ENCODE assay signal across 24 cellular contexts in the genomic region with DNA sequence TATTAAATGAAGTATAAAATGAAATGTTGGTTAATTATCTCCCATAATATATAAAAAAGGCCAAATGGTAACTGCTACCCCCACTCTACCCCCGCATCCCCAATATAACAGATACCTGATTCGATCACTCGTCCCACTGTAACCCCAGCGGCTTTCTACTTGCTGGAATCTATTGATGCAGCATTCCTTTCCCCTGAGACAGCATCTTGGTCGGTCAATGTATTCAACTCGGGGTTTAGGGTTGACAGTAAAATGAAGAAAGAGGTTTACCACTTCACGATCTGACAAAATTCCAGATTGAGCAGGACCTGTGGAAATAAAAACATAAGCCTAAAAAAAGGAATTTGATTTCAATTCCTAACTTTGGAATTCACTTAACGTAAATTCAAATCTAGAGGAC. TPM values are rescaled to one million over a fixed set of nuclear protein-coding genes. Genes with fewer than 3 reads are reported as not detected.
A peak's percentile ranks its signal among the peaks of the same experiment; 100 is the strongest.
DNase-seq lines count a peak whose midpoint lies in the region; TF ChIP-seq lines count a peak whose summit lies in the region.
"Had no signal": no experiment of that assay in that cellular context is flagged by ENCODE, and none has a peak within 500 bp of the region (broad histone marks: within the 10 kb centered on the region; RNA-seq: fewer than 3 reads in every experiment).

No MANE protein-coding gene starts in this region.

- in situ Hi-C loops in brain microvascular endothelial cell (cut with HindIII; ENCODE audit: low pct_ligation_motif_present, low sequenced_read_pairs), result no loop called here

- no peak overlapping the region for H3K4me2 ChIP-seq in mesenchymal stem cell (ENCODE audit: low read length, poor library complexity, severe bottlenecking)

- H4K91ac ChIP-seq in mesenchymal stem cell (ENCODE audit: low read length), result no peak overlapping the region

- no peak overlapping the region for H3K4me3 Mint-ChIP-seq in Calu3 (ENCODE audit: low read depth, unreplicated experiment)
- H3K4me3 Mint-ChIP-seq: memory B cell; natural killer cell treated with Interleukin-12 subunit alpha and Interleukin-12 subunit beta and Interleukin-15 and Interleukin-18, amount 100 ng/mL, for 72 hours; T-cell had no signal

- peaks cover 2% of the 10 kb centered on the region for H3K9me3 Mint-ChIP-seq in Calu3 (ENCODE audit: low read depth, unreplicated experiment)
- H3K9me3 Mint-ChIP-seq: memory B cell; natural killer cell treated with Interleukin-12 subunit alpha and Interleukin-12 subunit beta and Interleukin-15 and Interleukin-18, amount 100 ng/mL, for 72 hours; T-cell had no signal

- H3K4me3 ChIP-seq in brain microvascular endothelial cell (ENCODE audit: low read depth, low read length) (no peak overlapping the region), mesenchymal stem cell (ENCODE audit: insufficient read depth in 1 of 2, low read depth in 1 of 2, low read length in 2 of 2) (no peak overlapping the region)
- H3K4me3 ChIP-seq: K562 had no signal

- no peak overlapping the region for H3K4ac ChIP-seq in mesenchymal stem cell (ENCODE audit: low read depth in 1 of 2, low read length in 2 of 2)

- H4K8ac ChIP-seq in mesenchymal stem cell (ENCODE audit: low read length), result no peak overlapping the region

- no peak overlapping the region for H3K27ac Mint-ChIP-seq in Calu3 (ENCODE audit: unreplicated experiment)
- H3K27ac Mint-ChIP-seq: memory B cell; natural killer cell treated with Interleukin-12 subunit alpha and Interleukin-12 subunit beta and Interleukin-15 and Interleukin-18, amount 100 ng/mL, for 72 hours; T-cell had no signal

- H3K36me3 ChIP-seq in brain microvascular endothelial cell (replicated peaks), result peaks cover 13% of the 10 kb centered on the region
- peaks cover 7 to 47% of the 10 kb centered on the region in 2 experiments for H3K36me3 ChIP-seq in mesenchymal stem cell (ENCODE audit: control insufficient read depth in 1 of 2, insufficient read depth in 2 of 2, low read depth in 1 of 2, low read length in 2 of 2)

- H2BK12ac ChIP-seq in mesenchymal stem cell (ENCODE audit: low read length in 2 of 2), result no peak overlapping the region

- no peak overlapping the region for H2AK5ac ChIP-seq in mesenchymal stem cell (ENCODE audit: low read length, severe bottlenecking)

- no peak overlapping the region for H3K9ac ChIP-seq in mesenchymal stem cell (ENCODE audit: low read length)

- peaks cover 16% of the 10 kb centered on the region for H3K4me1 Mint-ChIP-seq in Calu3 (ENCODE audit: low read depth, unreplicated experiment)

- H3K27ac ChIP-seq in brain microvascular endothelial cell (no peak overlapping the region), mesenchymal stem cell (ENCODE audit: low read length, poor library complexity, severe bottlenecking) (peak overlapping the region; percentile 23)
- H3K27ac ChIP-seq: HL-60, VCaP had no signal

- peaks cover 3% of the 10 kb centered on the region for H3K4me1 ChIP-seq in mesenchymal stem cell (ENCODE audit: control insufficient read depth, insufficient read depth, low read depth, low read length)

- H3K14ac ChIP-seq in mesenchymal stem cell (ENCODE audit: low read length in 2 of 2), result no peak overlapping the region

- no peaks in the 10 kb centered on the region for H3K27me3 Mint-ChIP-seq in Calu3 (ENCODE audit: unreplicated experiment)
- H3K27me3 Mint-ChIP-seq: memory B cell; natural killer cell treated with Interleukin-12 subunit alpha and Interleukin-12 subunit beta and Interleukin-15 and Interleukin-18, amount 100 ng/mL, for 72 hours; T-cell had no signal

- WGBS in mesenchymal stem cell, result 75% methylated on average over 7 of the region's 8 CpGs

- no peak overlapping the region for H2AFZ ChIP-seq in mesenchymal stem cell (ENCODE audit: low read depth, low read length)

- no peak overlapping the region for H3K18ac ChIP-seq in mesenchymal stem cell (ENCODE audit: low read depth in 1 of 2, low read length in 2 of 2)

- no TSS peak for BruUV-seq in Calu3 (replicated peaks; lab: Mats Ljungman, UMichigan)

- H2BK5ac ChIP-seq in mesenchymal stem cell (ENCODE audit: low read depth, low read length, poor library complexity, severe bottlenecking), result no peak overlapping the region

- H3K27me3 ChIP-seq in brain microvascular endothelial cell (replicated peaks) (no peaks in the 10 kb centered on the region), mesenchymal stem cell (ENCODE audit: control insufficient read depth in 1 of 2, insufficient read depth in 1 of 2, low read length in 2 of 2) (no peaks in the 10 kb centered on the region)

- no peak overlapping the region for H3K23ac ChIP-seq in mesenchymal stem cell (ENCODE audit: low read length in 2 of 2)

- H2BK15ac ChIP-seq in mesenchymal stem cell (ENCODE audit: low read depth, poor library complexity, severe bottlenecking), result no peak overlapping the region

- no peaks in the 10 kb centered on the region for H3K9me3 ChIP-seq in mesenchymal stem cell (ENCODE audit: control insufficient read depth, low read length)

- intact Hi-C loops in Calu3 (cut with micrococcal nuclease; ENCODE audit: unreplicated experiment), result no loop called here

- no peak for TF ChIP-seq CTCF in Calu3 (IDR thresholded peaks at IDR 0.05; ENCODE audit: unreplicated experiment)
- TF ChIP-seq CTCF in brain microvascular endothelial cell (IDR thresholded peaks at IDR 0.05; ENCODE audit: low read depth, low read length, missing control alignments), result no peak

- H2BK120ac ChIP-seq in mesenchymal stem cell (ENCODE audit: low read depth, low read length), result no peak overlapping the region

- CTCF ChIA-PET in Calu3 (lab: Charles Lee), result no interaction called here

- DNase-seq in Calu3 (peak; percentile 28), LHCN-M2 (ENCODE audit: low read depth) (peak; percentile 26), brain microvascular endothelial cell (peak; percentile 69), mesenchymal stem cell (peak; percentile 48), D341Med (ENCODE audit: low spot score) (no peak), NCI-H2227 treated with DMSO at 0.1 percent for 48 hours (lab: John Stamatoyannopoulos, UW) (no peak), GM19238 (ENCODE audit: insufficient read length, low spot score) (no peak), NCI-H1417 treated with DMSO at 0.1 percent for 48 hours (lab: John Stamatoyannopoulos, UW) (no peak)
- DNase-seq: activated CD4-positive, alpha-beta T cell treated with anti-CD3 and anti-CD28 coated beads, Interleukin-2, amount 50 U/mL, for 4 hours; activated gamma-delta T cell treated with Interleukin-2 at 50 U/mL for 16 hours; activated T-cell treated with anti-CD3 and anti-CD28 coated beads for 4 hours; DMS153; hippocampal formation; MV-4-11; NCI-H2029; NCI-H446 treated with DMSO at 0.1 percent for 48 hours; small intestine; stimulated activated CD4-positive, alpha-beta T cell treated with anti-CD3 and anti-CD28 coated beads, Interleukin-4, amount 100 ng/mL, for 4 hours; T-cell had no signal

- H3K36me3 Mint-ChIP-seq in Calu3 (ENCODE audit: insufficient read depth, unreplicated experiment), result peaks cover 20% of the 10 kb centered on the region

- H3K79me1 ChIP-seq in mesenchymal stem cell (replicated peaks; ENCODE audit: low read length, poor library complexity, severe bottlenecking), result peaks cover 18% of the 10 kb centered on the region

RNA-seq across cellular contexts. Expression of gene C15orf40, which starts 18.6 kb away (rescaled TPM):
- total RNA-seq in Calu3 (2022) (34.0 and 40.7 TPM in 2 replicates), LHCN-M2 (2014; rRNA removed) (5.8 and 16.1 TPM in 2 replicates)
- 36.2 TPM for polyA plus RNA-seq in LHCN-M2 (2012)
- polyA plus RNA-seq in mesenchymal stem cell (2013, experiment 1 of 2), result 15.4 TPM
- polyA plus RNA-seq in mesenchymal stem cell (2013, experiment 2 of 2), result 13.8 TPM

RNA-seq across cellular contexts. Expression of gene BTBD1, which starts 37.0 kb away (rescaled TPM):
- total RNA-seq in Calu3 (2022) (73.2 and 77.3 TPM in 2 replicates), LHCN-M2 (2014; rRNA removed) (139 and 154 TPM in 2 replicates)
- 37.4 TPM for polyA plus RNA-seq in LHCN-M2 (2012)
- polyA plus RNA-seq in mesenchymal stem cell (2013, experiment 1 of 2), result 51.9 TPM
- 54.3 TPM for polyA plus RNA-seq in mesenchymal stem cell (2013, experiment 2 of 2)

RNA-seq across cellular contexts. Expression of gene RAMAC, which starts 44.0 kb away (rescaled TPM):
- 31.5 and 34.5 TPM in 2 replicates for total RNA-seq in Calu3 (2022)
- total RNA-seq in LHCN-M2 (2014; rRNA removed), result 22.3 and 28.6 TPM in 2 replicates
- polyA plus RNA-seq in LHCN-M2 (2012), result 24.2 TPM
- 39.8 TPM for polyA plus RNA-seq in mesenchymal stem cell (2013, experiment 1 of 2)
- 41.2 TPM for polyA plus RNA-seq in mesenchymal stem cell (2013, experiment 2 of 2)

Comparison
In these comparisons a context has a peak if more than half of its experiments do, and no peak if none do; other contexts are left out.
1. DNase-seq: peak in Calu3 (single experiment), LHCN-M2 (single experiment), brain microvascular endothelial cell (single experiment) and mesenchymal stem cell (single experiment); none in D341Med (single experiment), NCI-H2227 treated with DMSO at 0.1 percent for 48 hours (single experiment), GM19238 (single experiment) and NCI-H1417 treated with DMSO at 0.1 percent for 48 hours (single experiment).